7 cellular contexts compared by ENCODE assay signal in genomic region chr9:33472171-33472920, GRCh38. TPM values are rescaled to one million over a fixed set of nuclear protein-coding genes. Genes with fewer than 3 reads are reported as not detected.
A peak's percentile ranks its signal among the peaks of the same experiment; 100 is the strongest.
DNase-seq lines count a peak whose midpoint lies in the region; ATAC-seq and TF ChIP-seq lines count a peak whose summit lies in the region.

No MANE protein-coding gene starts in this region.

- peaks cover 18% of the 10 kb centered on the region; the same call in 1 of the 2 replicates for H3K4me1 ChIP-seq in GM23248 (ENCODE audit: insufficient read depth)

- H3K36me3 ChIP-seq in GM23248 (ENCODE audit: low read depth) (peaks cover 10% of the 10 kb centered on the region; the same call in 1 of the 2 replicates), SU-DHL-6 (ENCODE audit: low read length) (peaks cover 9% of the 10 kb centered on the region; the same call in 1 of the 2 replicates)

- DNase-seq in GM23248 (no peak), fibroblast of the aortic adventitia (ENCODE audit: low read depth) (no peak), skeletal muscle cell (ENCODE audit: low read depth) (no peak), HCEC 1CT (no peak), NCI-H1436 (lab: John Stamatoyannopoulos, UW) (no peak)

- peaks cover 38% of the 10 kb centered on the region for H3K79me2 ChIP-seq in GM23248 (ENCODE audit: insufficient read depth)
- peaks cover 28% of the 10 kb centered on the region for H3K79me2 ChIP-seq in SU-DHL-6 (ENCODE audit: insufficient read depth, low read length)

- H3K4me3 ChIP-seq in GM23248 = peak overlapping the region; percentile 94
- peak overlapping the region; percentile 71 for H3K4me3 ChIP-seq in SU-DHL-6 (ENCODE audit: insufficient read depth, low read length, poor library complexity, severe bottlenecking)
- H3K4me3 ChIP-seq in fibroblast of the aortic adventitia (ENCODE audit: low read depth, low read length) = peak overlapping the region; percentile 99
- peak overlapping the region; percentile 99 for H3K4me3 ChIP-seq in skeletal muscle cell (ENCODE audit: low read depth, low read length)

- H2AFZ ChIP-seq in GM23248 = no peak overlapping the region
- H2AFZ ChIP-seq in SU-DHL-6 (ENCODE audit: low read depth, low read length, severe bottlenecking) = no peak overlapping the region

- in situ Hi-C loops in GM23248 (cut with MboI) = loop anchor here (25.0 kb wide), 1 partner anchor 385 kb away; the partner anchor contains the start of gene SMU1

- no peak overlapping the region for H3K27ac ChIP-seq in GM23248
- H3K27ac ChIP-seq in SU-DHL-6 (ENCODE audit: low read depth, low read length) = no peak overlapping the region

- H3K4me2 ChIP-seq in GM23248 (ENCODE audit: unreplicated experiment) = peak overlapping the region; percentile 96
- peak overlapping the region; percentile 80 for H3K4me2 ChIP-seq in SU-DHL-6 (ENCODE audit: low read depth, low read length, poor library complexity, severe bottlenecking)

- no peak for ATAC-seq in GM18909 (IDR thresholded peaks at IDR 0.05; ENCODE audit: poor library complexity, unreplicated experiment)

- TF ChIP-seq CTCF in SU-DHL-6 (IDR thresholded peaks at IDR 0.05; ENCODE audit: insufficient read depth, low read length, poor library complexity, severe bottlenecking) (no peak), fibroblast of the aortic adventitia (IDR thresholded peaks at IDR 0.05; ENCODE audit: insufficient read depth, low read length) (no peak)

- H3K27me3 ChIP-seq in GM23248 (replicated peaks; ENCODE audit: insufficient read depth) (no peaks in the 10 kb centered on the region), SU-DHL-6 (ENCODE audit: low read length) (no peaks in the 10 kb centered on the region)

- 85% methylated on average over 16 of the region's 16 CpGs for WGBS in GM23248 (ENCODE audit: low coverage in 1 of 2, low lambda C conversion rate in 2 of 2, missing lambda C conversion rate in 2 of 2), 2 experiments

- H3K9me3 ChIP-seq in GM23248 (ENCODE audit: low read depth) (no peaks in the 10 kb centered on the region), SU-DHL-6 (ENCODE audit: insufficient read depth, low read length) (no peaks in the 10 kb centered on the region)

- H3K9ac ChIP-seq in GM23248 (peak overlapping the region; percentile 91), SU-DHL-6 (ENCODE audit: low read length) (peak overlapping the region; percentile 83)

- no peaks in the 10 kb centered on the region for H4K20me1 ChIP-seq in GM23248 (ENCODE audit: insufficient read depth)
- no peaks in the 10 kb centered on the region for H4K20me1 ChIP-seq in SU-DHL-6 (ENCODE audit: low read depth, low read length)

- H3K9me2 ChIP-seq in GM23248 (ENCODE audit: insufficient read depth) (no peaks in the 10 kb centered on the region), SU-DHL-6 (replicated peaks; ENCODE audit: insufficient read depth, low read length) (no peaks in the 10 kb centered on the region)

- H3F3A ChIP-seq in GM23248 (ENCODE audit: insufficient read depth) (no peaks in the 10 kb centered on the region), SU-DHL-6 (ENCODE audit: insufficient read depth) (no peaks in the 10 kb centered on the region)

RNA-seq across cellular contexts. Expression of gene NOL6, which starts 1.4 kb away (rescaled TPM):
- total RNA-seq in GM23248 (2014; rRNA removed; shearing (Covaris generic)) = 27.9 and 31.2 TPM in 2 replicates
- 18.0 and 19.4 TPM in 2 replicates for polyA plus RNA-seq in GM23248 (2016; fragmentation: Nextera tagmentation; extraction: Ambion mirVana)
- total RNA-seq in fibroblast of the aortic adventitia (ENCODE audit: low replicate concordance) = 21.9 and 25.1 TPM in 2 replicates

RNA-seq across cellular contexts. Expression of gene AQP3, which starts 25.0 kb away (rescaled TPM):
- not detected in 2 replicates for total RNA-seq in GM23248 (2014; rRNA removed; shearing (Covaris generic))
- 0.19 and 0.29 TPM in 2 replicates for polyA plus RNA-seq in GM23248 (2016; fragmentation: Nextera tagmentation; extraction: Ambion mirVana)
- 0.54 and 1.9 TPM in 2 replicates for total RNA-seq in fibroblast of the aortic adventitia (ENCODE audit: low replicate concordance)

RNA-seq across cellular contexts. Expression of gene ANKRD18B, which starts 51.7 kb away (rescaled TPM):
- total RNA-seq in GM23248 (2014; rRNA removed; shearing (Covaris generic)) = 0.11 TPM in 1 of 2 replicates, not detected in the other
- 0.49 and 0.74 TPM in 2 replicates for polyA plus RNA-seq in GM23248 (2016; fragmentation: Nextera tagmentation; extraction: Ambion mirVana)
- total RNA-seq in fibroblast of the aortic adventitia (ENCODE audit: low replicate concordance) = 1.9 TPM in 1 of 2 replicates, not detected in the other
